Comparison of ENCODE assay signal across 1 cellular context in genomic region chr5:138177936-138178515, GRCh38.
TF ChIP-seq lines count a peak whose summit lies in the region.

No MANE protein-coding gene starts in this region.

TF ChIP-seq in GM23338, 12 proteins besides CTCF, POLR2A, EP300 and RAD21 (continued from another document):
- TF ChIP-seq POLR2AphosphoS5 (IDR thresholded peaks at IDR 0.05; ENCODE audit: low read depth): no peak
- TF ChIP-seq REST (IDR thresholded peaks at IDR 0.05; ENCODE audit: unreplicated experiment): no peak
